Comparison of ENCODE assay signal across 8 cellular contexts in the genomic region with DNA sequence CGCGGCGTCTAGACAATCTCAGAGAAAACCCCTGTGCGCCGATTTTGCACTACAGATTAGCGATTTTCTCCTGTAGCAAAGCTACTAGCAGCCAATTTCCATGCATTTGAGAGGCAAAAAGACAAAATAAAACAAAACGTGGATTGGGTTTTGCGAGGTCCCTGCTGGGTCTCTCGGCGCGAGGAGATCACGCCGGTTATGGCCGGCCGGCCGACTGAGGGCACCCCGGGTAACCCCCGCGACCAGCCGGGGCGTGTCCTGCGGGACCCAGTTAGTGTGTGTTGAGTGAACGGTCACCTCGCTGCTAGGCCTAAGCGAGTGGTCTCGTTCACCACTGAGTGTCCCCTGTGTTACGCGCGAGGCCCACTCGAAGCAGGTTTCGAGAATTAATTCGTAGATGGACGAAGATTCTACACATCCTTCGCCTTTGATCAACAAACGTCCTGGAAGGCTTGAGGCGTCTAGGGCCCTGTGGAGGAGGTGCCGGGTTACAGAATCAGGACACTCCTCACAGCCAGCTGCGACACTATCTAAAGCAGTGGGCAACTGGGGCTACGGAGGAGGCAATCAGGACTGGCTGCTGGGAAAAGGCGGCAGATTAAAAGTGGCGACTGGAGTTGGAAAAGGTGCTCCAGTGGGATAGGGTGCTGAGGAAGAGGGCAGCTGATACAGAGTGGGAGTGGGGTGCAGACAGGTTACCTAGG. TPM values are rescaled to one million over a fixed set of nuclear protein-coding genes. Genes with fewer than 3 reads are reported as not detected.
DNase-seq lines count a peak whose midpoint lies in the region; ATAC-seq and TF ChIP-seq lines count a peak whose summit lies in the region.

No MANE protein-coding gene starts in this region.

- H3K4me2 ChIP-seq in OCI-LY3 (ENCODE audit: low read length): peak overlapping the region; percentile 82

- peaks cover 26% of the 10 kb centered on the region for H4K20me1 ChIP-seq in OCI-LY3 (ENCODE audit: insufficient read depth, low read length)

- 14% methylated on average over 41 of the region's 41 CpGs for WGBS in ectodermal cell, 2 experiments
- 10 to 11% methylated on average over 41 of the region's 41 CpGs for WGBS in aorta, 2 donors

- peak; percentile 65 for DNase-seq in DMS53 (lab: John Stamatoyannopoulos, UW)
- no peak for DNase-seq in DMS53 treated with DMSO at 0.1 percent for 48 hours (lab: John Stamatoyannopoulos, UW; ENCODE audit: unreplicated experiment)
- DNase-seq in aorta: peak; percentile 64 to 84
- no peak for DNase-seq in SHP77 (lab: John Stamatoyannopoulos, UW)
- no peak for DNase-seq in NCI-H2196 (lab: John Stamatoyannopoulos, UW; ENCODE audit: unreplicated experiment)

- no peaks in the 10 kb centered on the region for H3K9me3 ChIP-seq in OCI-LY3 (ENCODE audit: insufficient read depth, low read length)
- no peaks in the 10 kb centered on the region for H3K9me3 ChIP-seq in ectodermal cell (ENCODE audit: control insufficient read depth, low read length)
- no peaks in the 10 kb centered on the region for H3K9me3 ChIP-seq in mucosa of rectum (ENCODE audit: control insufficient read depth in 2 of 2, low read length in 2 of 2)
- no peaks in the 10 kb centered on the region for H3K9me3 ChIP-seq in aorta (ENCODE audit: control insufficient read depth, low read length)

- H3K9ac ChIP-seq in OCI-LY3 (ENCODE audit: low read length): peak overlapping the region; percentile 87
- H3K9ac ChIP-seq in mucosa of rectum (ENCODE audit: low read depth in 1 of 2, low read length in 2 of 2): peak overlapping the region; percentile 72 to 94

- peak; percentile 55 for ATAC-seq in aorta (ENCODE audit: low FRiP score)

- intact Hi-C loops in aorta (cut with DNase I): no loop called here

- peaks cover 21% of the 10 kb centered on the region for H3K36me3 ChIP-seq in OCI-LY3 (replicated peaks; ENCODE audit: low read depth, low read length)
- no peaks in the 10 kb centered on the region for H3K36me3 ChIP-seq in ectodermal cell (ENCODE audit: control insufficient read depth, insufficient read depth, low read length)
- peaks cover 5 to 11% of the 10 kb centered on the region in 2 donors for H3K36me3 ChIP-seq in mucosa of rectum (ENCODE audit: control insufficient read depth in 2 of 2, insufficient read depth in 2 of 2, low read length in 2 of 2)
- H3K36me3 ChIP-seq in aorta (ENCODE audit: control insufficient read depth in 1 of 2, insufficient read depth in 2 of 2, low read length in 1 of 2): no peaks in the 10 kb centered on the region

- no peaks in the 10 kb centered on the region for H3K27me3 ChIP-seq in OCI-LY3 (ENCODE audit: low read depth, low read length)
- H3K27me3 ChIP-seq in ectodermal cell (ENCODE audit: control insufficient read depth, insufficient read depth, low read length, poor library complexity, severe bottlenecking): no peaks in the 10 kb centered on the region
- no peaks in the 10 kb centered on the region for H3K27me3 ChIP-seq in mucosa of rectum (ENCODE audit: control insufficient read depth in 2 of 2, insufficient read depth in 2 of 2, low read length in 2 of 2)
- H3K27me3 ChIP-seq in aorta (ENCODE audit: control insufficient read depth in 1 of 2, insufficient read depth in 2 of 2, low read length in 1 of 2): no peaks in the 10 kb centered on the region

- no peak overlapping the region for H2AFZ ChIP-seq in OCI-LY3 (ENCODE audit: low read depth, low read length)

- H3K27ac ChIP-seq in OCI-LY3 (ENCODE audit: low read length) (peak overlapping the region; percentile 50; the same call in 1 of the 2 replicates), ectodermal cell (ENCODE audit: insufficient read depth, low read depth, low read length, poor library complexity, severe bottlenecking) (peak overlapping the region; percentile 90), mucosa of rectum (ENCODE audit: low read depth in 2 of 2, low read length in 2 of 2) (peak overlapping the region; percentile 98), aorta (ENCODE audit: low read depth in 1 of 2, low read length in 2 of 2) (peak overlapping the region; percentile 86 to 98)

- H3K4me1 ChIP-seq in OCI-LY3 (ENCODE audit: low read length): peaks cover 21% of the 10 kb centered on the region
- H3K4me1 ChIP-seq in ectodermal cell (ENCODE audit: control insufficient read depth, insufficient read depth, low read length): peaks cover 22% of the 10 kb centered on the region
- H3K4me1 ChIP-seq in mucosa of rectum (ENCODE audit: control insufficient read depth in 2 of 2, insufficient read depth in 2 of 2, low read length in 2 of 2): peaks cover 21 to 36% of the 10 kb centered on the region in 2 donors
- no peaks in the 10 kb centered on the region for H3K4me1 ChIP-seq in aorta (ENCODE audit: control insufficient read depth in 1 of 2, insufficient read depth in 2 of 2, low read length in 2 of 2)

- no peak for TF ChIP-seq CTCF in OCI-LY3 (IDR thresholded peaks at IDR 0.05; ENCODE audit: low read depth, low read length)

- peaks cover 56% of the 10 kb centered on the region for H3K79me2 ChIP-seq in OCI-LY3 (ENCODE audit: low read length)

- H3K4me3 ChIP-seq in OCI-LY3 (ENCODE audit: low read length): peak overlapping the region; percentile 96
- H3K4me3 ChIP-seq in ectodermal cell (ENCODE audit: insufficient read depth, low read depth, low read length): peak overlapping the region; percentile 84
- peak overlapping the region; percentile 78 to 81 for H3K4me3 ChIP-seq in mucosa of rectum (ENCODE audit: low read length in 2 of 2)
- H3K4me3 ChIP-seq in aorta (ENCODE audit: low read length in 2 of 2): peak overlapping the region; percentile 68 to 92

RNA-seq across cellular contexts. Expression of a gene that starts 0.8 kb away (rescaled TPM):
- 191 TPM for polyA plus RNA-seq in ectodermal cell (2013, experiment 1 of 4)
- 166 TPM for polyA plus RNA-seq in ectodermal cell (2013, experiment 2 of 4)
- 141 TPM for polyA plus RNA-seq in ectodermal cell (2013, experiment 3 of 4)
- 143 TPM for polyA plus RNA-seq in ectodermal cell (2013, experiment 4 of 4)
- 100 to 1,000 TPM in 1 of 2 donors, 10 to 100 TPM in 1; 92.4 to 100 TPM for total RNA-seq in aorta
- 100 to 1,000 TPM in 1 of 2 donors, 10 to 100 TPM in 1; 72.2 to 126 TPM for polyA plus RNA-seq in aorta

RNA-seq across cellular contexts. Expression of a gene that starts 37.1 kb away (rescaled TPM):
- polyA plus RNA-seq in ectodermal cell (2013, experiment 1 of 4): 69.2 TPM
- 70.1 TPM for polyA plus RNA-seq in ectodermal cell (2013, experiment 2 of 4)
- polyA plus RNA-seq in ectodermal cell (2013, experiment 3 of 4): 55.7 TPM
- polyA plus RNA-seq in ectodermal cell (2013, experiment 4 of 4): 63.5 TPM
- 10 to 100 TPM; 32.3 to 34.4 TPM for total RNA-seq in aorta
- 10 to 100 TPM; 18.7 to 30.6 TPM for polyA plus RNA-seq in aorta

Comparison
In these comparisons a context has a peak if more than half of its experiments do, and no peak if none do; other contexts are left out.
1. DNase-seq: peak in DMS53 (single experiment) and aorta (2 of 2); none in DMS53 treated with DMSO at 0.1 percent for 48 hours (single experiment), SHP77 (0 of 2) and NCI-H2196 (single experiment).
2. Peak in every context shown above with its lines, with median percentiles within 50 percentile points of each other: H3K27ac ChIP-seq and H3K4me3 ChIP-seq.